In genomic region chr3:195892355-195893120, GRCh38 we compare ENCODE assay signal across 10 cellular contexts. TPM values are rescaled to one million over a fixed set of nuclear protein-coding genes. Genes with fewer than 3 reads are reported as not detected.
DNase-seq lines count a peak whose midpoint lies in the region; ATAC-seq and TF ChIP-seq lines count a peak whose summit lies in the region.
"Had no signal": no experiment of that assay in that cellular context is flagged by ENCODE, and none has a peak within 500 bp of the region (broad histone marks: within the 10 kb centered on the region; RNA-seq: fewer than 3 reads in every experiment).

No MANE protein-coding gene starts in this region.

- no peak overlapping the region for H3K4me3 ChIP-seq in duodenal mucosa (ENCODE audit: low read depth in 1 of 2, low read length in 2 of 2)
- H3K4me3 ChIP-seq in mesendoderm (ENCODE audit: low read length), result no peak overlapping the region
- H3K4me3 ChIP-seq in tibial nerve, result peak overlapping the region in 3 of 4 donors; percentile 21 to 42 (median 26)

- TF ChIP-seq CTCF in tibial nerve (IDR thresholded peaks at IDR 0.05), result no peak

- H3K4me1 ChIP-seq in duodenal mucosa (ENCODE audit: control insufficient read depth in 1 of 2, insufficient read depth in 2 of 2, low read length in 2 of 2), result peaks cover 20 to 33% of the 10 kb centered on the region in 2 donors
- peaks cover 9% of the 10 kb centered on the region for H3K4me1 ChIP-seq in mesendoderm (ENCODE audit: control insufficient read depth, low read depth, low read length)
- H3K4me1 ChIP-seq in tibial nerve, result peaks cover 0 to 74% (median 48%) of the 10 kb centered on the region in 4 donors

- H3K4ac ChIP-seq in mesendoderm (ENCODE audit: low read depth, low read length), result no peak overlapping the region

- DNase-seq in NCI-H2107 treated with DMSO at 0.1 percent for 48 hours (lab: John Stamatoyannopoulos, UW; ENCODE audit: unreplicated experiment) (peak; percentile 91), mesendoderm (no peak), tibial nerve (ENCODE audit: low spot score in 2 of 2) (peak; percentile 27 to 37), ACHN (no peak)
- no peak for DNase-seq in activated CD8-positive, alpha-beta memory T cell treated with anti-CD3 and anti-CD28 coated beads for 24 hours
- no peak for DNase-seq in stimulated activated CD4-positive, alpha-beta T cell treated with anti-CD3 and anti-CD28 coated beads, Interleukin-1b, Interleukin-23, amount 100 ng/mL, for 48 hours
- DNase-seq: effector memory CD8-positive, alpha-beta T cell had no signal

- H3K36me3 ChIP-seq in duodenal mucosa (ENCODE audit: control insufficient read depth in 1 of 2, insufficient read depth in 2 of 2, low read length in 2 of 2) (peaks cover 0 to 5% of the 10 kb centered on the region in 2 donors), mesendoderm (ENCODE audit: control insufficient read depth, insufficient read depth, low read length) (peaks cover 2% of the 10 kb centered on the region), tibial nerve (peaks cover 0 to 10% (median 0%) of the 10 kb centered on the region in 3 donors)

- H4K5ac ChIP-seq in mesendoderm (ENCODE audit: low read length), result no peak overlapping the region

- H3K79me2 ChIP-seq in mesendoderm (ENCODE audit: control insufficient read depth, insufficient read depth, low read length), result no peaks in the 10 kb centered on the region

- H3K27ac ChIP-seq in duodenal mucosa (ENCODE audit: low read depth, low read length) (peak overlapping the region; percentile 10), mesendoderm (ENCODE audit: low read depth, low read length) (no peak overlapping the region), tibial nerve (peak overlapping the region; percentile 41 to 98 (median 80))

- peak overlapping the region; percentile 0 for H3K18ac ChIP-seq in mesendoderm (ENCODE audit: low read length)

- no peak overlapping the region for H3K4me2 ChIP-seq in mesendoderm (ENCODE audit: low read length)

- no peak overlapping the region for H4K8ac ChIP-seq in mesendoderm (ENCODE audit: low read depth, low read length)

- in situ Hi-C loops in ACHN (cut with HindIII; ENCODE audit: low pct_ligation_motif_present, low pct_unique_long_range_greater_than_20kb, low sequenced_read_pairs), result no loop called here

- TF ChIP-seq EP300 in tibial nerve (IDR thresholded peaks at IDR 0.05), result peak in 1 of 2 donors; percentile 41

- H3K56ac ChIP-seq in mesendoderm (ENCODE audit: low read length), result peak overlapping the region; percentile 26

- H2BK120ac ChIP-seq in mesendoderm (ENCODE audit: low read depth, low read length), result no peak overlapping the region

- no CpG with 5 or more reads among the region's 28 CpGs for WGBS in mesendoderm (ENCODE audit: extremely low coverage, insufficient coverage, low lambda C conversion rate)
- 6 to 9% methylated on average over 12 to 17 of the region's 28 CpGs for WGBS in tibial nerve, 2 donors

- H3K23ac ChIP-seq in mesendoderm (ENCODE audit: low read length), result no peak overlapping the region

- H2BK15ac ChIP-seq in mesendoderm (replicated peaks; ENCODE audit: low read depth), result no peak overlapping the region

- H3K9me3 ChIP-seq in duodenal mucosa (ENCODE audit: control insufficient read depth in 1 of 2, low read length in 2 of 2) (no peaks in the 10 kb centered on the region), tibial nerve (no peaks in the 10 kb centered on the region)

- H2AK5ac ChIP-seq in mesendoderm (ENCODE audit: low read length), result no peak overlapping the region

- H3K9ac ChIP-seq in duodenal mucosa (ENCODE audit: low read depth in 1 of 2, low read length in 2 of 2), result no peak overlapping the region
- H3K9ac ChIP-seq in mesendoderm (ENCODE audit: low read length), result no peak overlapping the region

- no peak overlapping the region for H2BK5ac ChIP-seq in mesendoderm (ENCODE audit: low read length)

- H3K27me3 ChIP-seq in duodenal mucosa (ENCODE audit: control insufficient read depth in 1 of 2, insufficient read depth in 2 of 2, low read length in 2 of 2), result no peaks in the 10 kb centered on the region
- no peaks in the 10 kb centered on the region for H3K27me3 ChIP-seq in mesendoderm (ENCODE audit: insufficient read depth, low read length, poor library complexity)
- H3K27me3 ChIP-seq in tibial nerve, result no peaks in the 10 kb centered on the region

- peaks cover 3% of the 10 kb centered on the region for H3K79me1 ChIP-seq in mesendoderm (ENCODE audit: low read length)

- no peak for TF ChIP-seq POLR2A in tibial nerve (IDR thresholded peaks at IDR 0.05)

- ATAC-seq in HG03565 (IDR thresholded peaks at IDR 0.05; ENCODE audit: unreplicated experiment), result no peak
- ATAC-seq: effector memory CD8-positive, alpha-beta T cell; HCT116 had no signal

RNA-seq across cellular contexts. Expression of gene TNK2, which starts 15.8 kb away (rescaled TPM):
- polyA plus RNA-seq in mesendoderm (2013, experiment 1 of 2), result 10.7 TPM
- 10.4 TPM for polyA plus RNA-seq in mesendoderm (2013, experiment 2 of 2)
- total RNA-seq in tibial nerve, result 10 to 100 TPM; 22.2 to 81.9 (median 34.0) TPM

Comparison
In these comparisons a context has a peak if more than half of its experiments do, and no peak if none do; other contexts are left out.
1. DNase-seq: peak in NCI-H2107 treated with DMSO at 0.1 percent for 48 hours (single experiment) and tibial nerve (2 of 2); none in mesendoderm (single experiment), activated CD8-positive, alpha-beta memory T cell treated with anti-CD3 and anti-CD28 coated beads for 24 hours (single experiment), ACHN (single experiment) and stimulated activated CD4-positive, alpha-beta T cell treated with anti-CD3 and anti-CD28 coated beads, Interleukin-1b, Interleukin-23, amount 100 ng/mL, for 48 hours (single experiment).
2. H3K4me3 ChIP-seq: peak in tibial nerve (3 of 4); none in duodenal mucosa (0 of 2) and mesendoderm (single experiment).